8 cellular contexts compared by ENCODE assay signal in the genomic region with DNA sequence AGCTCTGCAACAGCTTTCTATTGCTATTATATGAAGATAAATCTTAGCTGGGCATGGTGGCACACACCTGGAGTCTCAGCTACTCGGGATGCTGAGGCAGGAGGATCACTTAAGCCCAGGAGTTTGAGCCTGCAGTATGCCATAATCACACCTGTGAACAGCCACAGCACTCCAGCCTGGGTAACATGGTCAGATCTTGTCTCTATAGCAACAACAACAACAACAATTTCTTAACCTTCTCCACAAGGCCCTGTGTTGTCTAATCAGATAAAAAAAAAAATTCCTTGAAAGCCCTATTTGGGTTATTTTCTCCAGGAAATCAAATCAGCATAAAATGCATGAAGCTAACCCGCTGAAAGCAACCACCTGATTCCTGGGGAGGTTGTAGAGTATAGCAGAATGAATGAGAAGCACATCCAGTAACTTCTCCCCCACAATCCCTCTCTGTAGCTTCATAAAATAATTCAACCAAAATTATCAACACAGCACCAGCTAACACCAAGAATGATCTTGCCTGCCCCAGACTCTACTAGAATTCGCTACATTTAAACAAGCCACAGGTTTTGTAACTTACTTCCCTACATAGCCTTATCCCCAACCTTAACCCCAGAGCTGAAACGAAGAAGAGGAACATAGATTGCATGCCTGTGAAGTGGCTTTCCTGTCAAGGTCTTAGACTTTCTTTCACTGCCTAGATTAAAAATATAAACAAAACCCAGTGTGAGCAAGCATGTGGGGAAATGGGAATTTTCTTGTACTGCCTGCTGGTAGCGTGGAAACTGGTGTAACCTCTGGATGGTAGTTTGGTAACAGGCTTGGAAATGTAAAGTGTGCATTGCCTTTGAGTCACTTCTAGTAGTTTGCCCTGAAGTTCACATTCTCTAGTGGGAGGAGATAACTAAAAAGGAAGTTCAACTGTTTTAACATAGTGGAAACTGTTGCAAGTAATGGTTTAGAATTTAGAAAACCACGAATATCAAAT. TPM values are rescaled to one million over a fixed set of nuclear protein-coding genes. Genes with fewer than 3 reads are reported as not detected.
DNase-seq lines count a peak whose midpoint lies in the region; ATAC-seq lines count a peak whose summit lies in the region.

No MANE protein-coding gene starts in this region.

- H3K79me1 ChIP-seq in trophoblast cell (ENCODE audit: low read length), result no peaks in the 10 kb centered on the region

- no peak overlapping the region for H3K23ac ChIP-seq in trophoblast cell (ENCODE audit: low read length)

- peaks cover 0 to under 1% of the 10 kb centered on the region in 2 donors for H3K36me3 Mint-ChIP-seq in activated naive CD4-positive, alpha-beta T cell treated with anti-CD3 and anti-CD28 coated beads, Interleukin-2, amount 50 U/mL, for 72 hours

- peaks cover 0 to under 1% of the 10 kb centered on the region in 2 donors for H3K9me3 Mint-ChIP-seq in activated naive CD4-positive, alpha-beta T cell treated with anti-CD3 and anti-CD28 coated beads, Interleukin-2, amount 50 U/mL, for 72 hours

- ATAC-seq in Right ventricle myocardium superior (ENCODE audit: poor library complexity) (peak; percentile 68), HG03354 (IDR thresholded peaks at IDR 0.05; ENCODE audit: poor library complexity, severe bottlenecking, unreplicated experiment) (peak; percentile 81)
- ATAC-seq in activated naive CD4-positive, alpha-beta T cell treated with anti-CD3 and anti-CD28 coated beads, Interleukin-2, amount 50 U/mL, for 72 hours, result peak; percentile 38 to 69

- H3K9me3 ChIP-seq in trophoblast cell (ENCODE audit: insufficient read depth, low read depth, low read length), result no peaks in the 10 kb centered on the region

- no peak overlapping the region for H2BK120ac ChIP-seq in trophoblast cell (ENCODE audit: insufficient read depth, low read length, poor library complexity)

- H2BK12ac ChIP-seq in trophoblast cell (ENCODE audit: low read length), result no peak overlapping the region

- DNase-seq in Right ventricle myocardium superior, result no peak
- no peak for DNase-seq in cardiac septum (ENCODE audit: low spot score)
- DNase-seq in activated naive CD4-positive, alpha-beta T cell treated with anti-CD3 and anti-CD28 coated beads, Interleukin-2, amount 50 U/mL, for 72 hours (ENCODE audit: low spot score in 2 of 2), result no peak
- peak; percentile 80 to 94 for DNase-seq in trophoblast cell
- DNase-seq in superior temporal gyrus (ENCODE audit: extremely low spot score), result no peak
- no peak for DNase-seq in D341Med (ENCODE audit: low spot score)
- DNase-seq in G401 (ENCODE audit: low spot score), result no peak

- no peak overlapping the region for H2AFZ ChIP-seq in trophoblast cell (ENCODE audit: insufficient read depth, low read length, poor library complexity)

- in situ Hi-C loops in G401 (cut with HindIII; ENCODE audit: low sequenced_read_pairs), result no loop called here

- H3K27me3 ChIP-seq in trophoblast cell (ENCODE audit: insufficient read depth, low read length), result no peaks in the 10 kb centered on the region

- no peaks in the 10 kb centered on the region for H3K79me2 ChIP-seq in trophoblast cell (ENCODE audit: control insufficient read depth, insufficient read depth, low read length, poor library complexity)

- no peak overlapping the region for H3K4me3 ChIP-seq in trophoblast cell (ENCODE audit: low read depth, low read length)

- no peaks in the 10 kb centered on the region for H3K36me3 ChIP-seq in trophoblast cell (ENCODE audit: control insufficient read depth in 1 of 2, insufficient read depth in 2 of 2, low read length in 2 of 2)

- no peak overlapping the region for H2AK5ac ChIP-seq in trophoblast cell (ENCODE audit: low read length)

- no peaks in the 10 kb centered on the region for H3K4me1 ChIP-seq in trophoblast cell (ENCODE audit: control insufficient read depth in 1 of 2, insufficient read depth in 2 of 2, low read length in 2 of 2)

- no peak overlapping the region for H2BK5ac ChIP-seq in trophoblast cell (ENCODE audit: low read depth, low read length, poor library complexity)

- peak overlapping the region in 1 of 2 donors; percentile 12 for H3K27ac Mint-ChIP-seq in activated naive CD4-positive, alpha-beta T cell treated with anti-CD3 and anti-CD28 coated beads, Interleukin-2, amount 50 U/mL, for 72 hours

- no peak overlapping the region for H3K4me2 ChIP-seq in trophoblast cell (ENCODE audit: low read length)

- no peak overlapping the region for H4K91ac ChIP-seq in trophoblast cell (ENCODE audit: low read depth, low read length)

- intact Hi-C loops in Right ventricle myocardium superior (cut with DNase I) (no loop called here), cardiac septum (cut with DNase I) (no loop called here)

- no peak overlapping the region for H4K8ac ChIP-seq in trophoblast cell (ENCODE audit: low read depth, low read length)

- WGBS in trophoblast cell (ENCODE audit: extremely low coverage, insufficient coverage, insufficient read length), result no CpG with 5 or more reads among the region's 6 CpGs

- H3K4ac ChIP-seq in trophoblast cell (ENCODE audit: low read depth, low read length), result no peak overlapping the region

- H3K27ac ChIP-seq in trophoblast cell (ENCODE audit: low read depth, low read length), result no peak overlapping the region

- H3K14ac ChIP-seq in trophoblast cell (ENCODE audit: low read length), result no peak overlapping the region

- no peak overlapping the region for H3K18ac ChIP-seq in trophoblast cell (ENCODE audit: low read length)

- H3K9ac ChIP-seq in trophoblast cell (ENCODE audit: low read length), result no peak overlapping the region

- H4K12ac ChIP-seq in trophoblast cell (ENCODE audit: low read depth, low read length), result no peak overlapping the region

RNA-seq across cellular contexts. Expression of gene STK38L, which starts 6.0 kb away (rescaled TPM):
- total RNA-seq in Right ventricle myocardium superior (55.1 TPM), cardiac septum (269 TPM)
- total RNA-seq in activated naive CD4-positive, alpha-beta T cell treated with anti-CD3 and anti-CD28 coated beads, Interleukin-2, amount 50 U/mL, for 72 hours, result 10 to 100 TPM; 28.0 to 29.4 TPM
- polyA plus RNA-seq in trophoblast cell (2013), result 28.6 and 30.7 TPM in 2 replicates
- total RNA-seq in G401 (2014; rRNA removed; shearing (Covaris generic)), result 6.3 and 13.9 TPM in 2 replicates

Comparison
In these comparisons a context has a peak if more than half of its experiments do, and no peak if none do; other contexts are left out.
1. DNase-seq: peak in trophoblast cell (2 of 2); none in Right ventricle myocardium superior (single experiment), cardiac septum (single experiment), activated naive CD4-positive, alpha-beta T cell treated with anti-CD3 and anti-CD28 coated beads, Interleukin-2, amount 50 U/mL, for 72 hours (0 of 2), superior temporal gyrus (single experiment), D341Med (single experiment) and G401 (single experiment).
2. Peak in every context shown above with its lines, with median percentiles within 50 percentile points of each other: ATAC-seq.